Comparison of ENCODE assay signal across 1 cellular context in genomic region chr5:33440482-33441240, GRCh38.
A peak's percentile ranks its signal among the peaks of the same experiment; 100 is the strongest.
TF ChIP-seq lines count a peak whose summit lies in the region.

TARS1 (plus strand) TSS chr5:33440965; CDS start chr5:33441087, 122 bp downstream.

TF ChIP-seq in K562, 482 proteins besides CTCF, POLR2A, EP300 and RAD21 (continued from another document and continues in another):
- TF ChIP-seq CREB3L1 (IDR thresholded peaks at IDR 0.05; ENCODE audit: borderline replicate concordance, low read depth) (peak; percentile 77; the same call in 1 of the 2 replicates), CREB3 (tag; conservative IDR thresholded peaks at IDR 0.05; ENCODE audit: low read depth) (no peak), POLR2AphosphoS2 (IDR thresholded peaks at IDR 0.05; ENCODE audit: low read length) (peak; percentile 87; the same call in 1 of the 2 replicates), FOSL1 (tag; conservative IDR thresholded peaks at IDR 0.05) (no peak; the same call in 1 of the 2 replicates), SNIP1 (IDR thresholded peaks at IDR 0.05; ENCODE audit: low read depth) (no peak), PTBP1 (IDR thresholded peaks at IDR 0.05; ENCODE audit: low read depth, low read length) (no peak), SNAPC5 (CRISPR knock-in tag; IDR thresholded peaks at IDR 0.05) (no peak), KLF13 (tag; IDR thresholded peaks at IDR 0.05; ENCODE audit: borderline replicate concordance, low read depth) (0 out of 2 replicates have a peak, but pooled peaks have one; percentile 62), GATAD2B (IDR thresholded peaks at IDR 0.05; ENCODE audit: borderline replicate concordance) (no peak), CGGBP1 (CRISPR knock-in tag; IDR thresholded peaks at IDR 0.05) (no peak), NCOA2 (IDR thresholded peaks at IDR 0.05; ENCODE audit: partially characterized antibody in 2 of 2) (no peak), PHTF2 (CRISPR knock-in tag; IDR thresholded peaks at IDR 0.05) (no peak), BCLAF1 (IDR thresholded peaks at IDR 0.05; ENCODE audit: borderline replicate concordance in 1 of 2, control insufficient read depth in 1 of 2, low read depth in 2 of 2, low read length in 1 of 2) (no peak), ZNF655 (CRISPR knock-in tag; IDR thresholded peaks at IDR 0.05) (no peak), ZNF79 (CRISPR knock-in tag; IDR thresholded peaks at IDR 0.05; ENCODE audit: low read depth) (no peak), HDAC8 (tag; IDR thresholded peaks at IDR 0.05) (no peak), POLR3G (IDR thresholded peaks at IDR 0.05; ENCODE audit: extremely low read depth, insufficient read length, insufficient replicate concordance) (no peak), ZFP30 (CRISPR knock-in tag; IDR thresholded peaks at IDR 0.05; ENCODE audit: borderline replicate concordance) (no peak), ATF6 (CRISPR knock-in tag; IDR thresholded peaks at IDR 0.05) (peak; percentile 74; the same call in 1 of the 2 replicates), ZMIZ1 (IDR thresholded peaks at IDR 0.05; ENCODE audit: low read depth in 2 of 2, low read length in 2 of 2) (0 out of 4 replicates have a peak, but pooled peaks of 1 of the 2 experiments have one; percentile 35), KDM4B (IDR thresholded peaks at IDR 0.05; ENCODE audit: borderline replicate concordance in 2 of 2, low read depth in 1 of 2) (peak in 1 of 2 experiments; percentile 37; a peak in 1 of 4 replicates), ZNF212 (CRISPR knock-in tag; IDR thresholded peaks at IDR 0.05) (no peak), IRF2 (CRISPR knock-in tag; IDR thresholded peaks at IDR 0.05) (no peak), E2F6 (IDR thresholded peaks at IDR 0.05; ENCODE audit: borderline replicate concordance in 1 of 2, extremely low read depth in 1 of 2, insufficient read depth in 1 of 2, insufficient read length in 1 of 2, low read depth in 1 of 2, low read length in 1 of 2, poor library complexity in 1 of 2, severe bottlenecking in 1 of 2) (peak; percentile 41 to 55), BRF1 (IDR thresholded peaks at IDR 0.05; ENCODE audit: borderline replicate concordance, extremely low read depth, insufficient read length) (no peak), EP400 (IDR thresholded peaks at IDR 0.05) (peak; percentile 100), SMAD4 (CRISPR knock-in tag; conservative IDR thresholded peaks at IDR 0.05) (peak; percentile 66; the same call in 1 of the 2 replicates), RAD51 (IDR thresholded peaks at IDR 0.05; ENCODE audit: borderline replicate concordance, low read depth) (no peak), XRCC3 (IDR thresholded peaks at IDR 0.05) (no peak), NKRF (IDR thresholded peaks at IDR 0.05; ENCODE audit: borderline replicate concordance) (peak; percentile 94), TFE3 (CRISPR knock-in tag; IDR thresholded peaks at IDR 0.05) (no peak), FOXA3 (CRISPR knock-in tag; conservative IDR thresholded peaks at IDR 0.05 in 1 of 2, IDR thresholded peaks at IDR 0.05 in 1 of 2) (no peak), ZNF586 (CRISPR knock-in tag; conservative IDR thresholded peaks at IDR 0.05) (no peak), TCF15 (CRISPR knock-in tag; IDR thresholded peaks at IDR 0.05) (no peak), CEBPB (tag; IDR thresholded peaks at IDR 0.05) (peak; percentile 99), ZNF398 (CRISPR knock-in tag; IDR thresholded peaks at IDR 0.05) (no peak), ILF3 (IDR thresholded peaks at IDR 0.05; ENCODE audit: borderline replicate concordance) (no peak), SMARCA4 (IDR thresholded peaks at IDR 0.05) (peak; percentile 37; the same call in 1 of the 2 replicates), CBFA2T3 (IDR thresholded peaks at IDR 0.05) (peak; percentile 24; the same call in 1 of the 2 replicates)
